In the genomic region with DNA sequence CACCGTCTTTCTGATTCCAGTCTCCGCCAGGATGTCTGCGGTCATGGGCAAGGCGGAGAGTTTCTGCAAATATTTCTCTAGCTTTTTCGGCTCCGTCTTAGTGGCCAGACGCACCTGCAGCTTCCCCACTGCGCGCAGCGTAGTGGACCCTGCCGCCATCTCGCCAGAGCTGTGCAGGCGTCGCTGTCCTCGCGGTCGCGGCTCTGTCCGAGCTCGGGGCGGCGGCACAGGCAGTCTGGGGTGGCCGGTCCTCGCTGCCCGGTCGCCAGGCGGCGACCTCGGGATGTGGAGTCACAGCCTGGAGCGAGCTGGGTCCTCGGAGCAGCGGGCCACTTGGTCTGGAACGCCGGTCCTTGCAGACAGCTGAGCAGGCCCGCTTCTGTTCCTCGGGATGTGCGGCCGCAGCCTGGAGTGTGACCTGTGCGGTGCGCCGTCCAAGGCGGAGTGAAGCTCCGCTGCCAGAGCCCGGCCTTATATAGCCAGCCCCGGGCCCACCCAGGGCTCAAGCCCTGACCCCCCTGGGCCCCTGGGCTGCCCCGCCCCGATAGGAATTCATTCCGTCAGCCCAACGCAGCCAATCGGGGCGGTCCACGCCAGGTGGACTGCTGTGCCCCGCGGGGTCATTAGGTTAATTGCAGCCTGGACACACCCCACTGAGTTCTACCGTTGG, we compare ENCODE assay signal across 14 cellular contexts. TPM values are rescaled to one million over a fixed set of nuclear protein-coding genes. Genes with fewer than 3 reads are reported as not detected.
"Had no signal": no experiment of that assay in that cellular context is flagged by ENCODE, and none has a peak within 500 bp of the region (broad histone marks: within the 10 kb centered on the region; RNA-seq: fewer than 3 reads in every experiment).

No MANE protein-coding gene starts in this region.

RNA-seq across cellular contexts. Expression of a gene that starts 5.6 kb away (rescaled TPM):
- total RNA-seq: activated naive CD4-positive, alpha-beta T cell treated with anti-CD3 and anti-CD28 coated beads for 36 hours; activated naive CD8-positive, alpha-beta T cell treated with anti-CD3 and anti-CD28 coated beads for 36 hours; breast epithelium; endodermal cell; esophagus muscularis mucosa; hepatocyte; lung microvascular endothelial cell; mesenteric fat pad; mucosa of gallbladder; neural crest cell; SK-MEL-5; suprapubic skin; T-cell; urinary bladder had no signal
- polyA plus RNA-seq: urinary bladder had no signal
